ENCODE assay signal across 8 cellular contexts in the genomic region with DNA sequence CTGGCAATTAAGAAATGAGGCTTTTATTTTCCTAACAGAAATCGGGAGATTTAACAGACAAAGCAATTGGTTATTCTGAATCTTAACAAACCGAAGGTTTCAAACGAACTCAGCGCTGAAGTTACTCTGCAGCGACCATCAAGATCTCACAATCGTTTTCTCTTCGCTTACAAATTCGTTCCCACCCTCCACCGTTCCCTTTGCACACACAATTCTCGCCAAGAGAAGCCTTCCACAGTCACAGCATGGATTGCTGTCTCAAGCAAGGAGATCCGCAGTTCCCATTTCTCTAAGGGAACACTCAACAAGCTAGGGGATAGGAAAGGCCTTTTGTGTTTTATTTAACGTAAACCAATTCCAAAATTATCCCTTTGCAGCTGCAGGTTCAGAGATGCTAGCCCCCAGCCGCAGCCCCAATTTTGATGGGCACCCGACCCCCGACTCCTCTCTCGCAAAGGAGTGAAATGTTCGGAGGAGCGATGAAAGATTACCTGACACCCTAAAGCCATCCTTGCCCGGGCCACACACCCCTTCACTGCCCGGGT. TPM values are rescaled to one million over a fixed set of nuclear protein-coding genes. Genes with fewer than 3 reads are reported as not detected.
DNase-seq lines count a peak whose midpoint lies in the region; ATAC-seq lines count a peak whose summit lies in the region.

No MANE protein-coding gene starts in this region.

- no peaks in the 10 kb centered on the region for H3K27me3 Mint-ChIP-seq in activated T-cell treated with anti-CD3 and anti-CD28 coated beads, Interleukin-2, amount 50 U/mL, for 4 hours (ENCODE audit: low read depth)
- H3K27me3 Mint-ChIP-seq in T-helper 17 cell, result no peaks in the 10 kb centered on the region

- H4K8ac ChIP-seq in neuronal stem cell (ENCODE audit: low read depth, low read length), result no peak overlapping the region

- peak overlapping the region; percentile 94 for H2BK5ac ChIP-seq in neuronal stem cell (ENCODE audit: low read length)

- H4K91ac ChIP-seq in neuronal stem cell (ENCODE audit: low read depth, low read length, poor library complexity), result no peak overlapping the region

- H3K27me3 ChIP-seq in neuronal stem cell (ENCODE audit: control insufficient read depth in 3 of 3, insufficient read depth in 3 of 3, low read depth in 1 of 3, low read length in 3 of 3), result no peaks in the 10 kb centered on the region

- H3K18ac ChIP-seq in neuronal stem cell (ENCODE audit: low read length), result peak overlapping the region; percentile 100

- H2BK120ac ChIP-seq in neuronal stem cell (ENCODE audit: low read depth, low read length), result no peak overlapping the region

- H3K4me3 Mint-ChIP-seq in activated T-cell treated with anti-CD3 and anti-CD28 coated beads, Interleukin-2, amount 50 U/mL, for 4 hours, result peak overlapping the region; percentile 97
- H3K4me3 Mint-ChIP-seq in T-helper 17 cell, result peak overlapping the region; percentile 94

- peak overlapping the region; percentile 92 for H3K27ac Mint-ChIP-seq in T-helper 17 cell

- peak overlapping the region; percentile 87 for H2BK15ac ChIP-seq in neuronal stem cell (ENCODE audit: low read length)

- H3K4me1 ChIP-seq in neuronal stem cell (ENCODE audit: control insufficient read depth in 2 of 2, insufficient read depth in 1 of 2, low read depth in 1 of 2, low read length in 2 of 2), result peaks cover 7 to 10% of the 10 kb centered on the region in 2 donors

- H3K4me3 ChIP-seq in neuronal stem cell (ENCODE audit: low read length in 2 of 2), result peak overlapping the region; percentile 93 to 99

- H3K9ac ChIP-seq in neuronal stem cell (ENCODE audit: low read depth, low read length, poor library complexity), result peak overlapping the region; percentile 99

- no CpG with 5 or more reads among the region's 20 CpGs for WGBS in neuronal stem cell (ENCODE audit: extremely low coverage in 2 of 2, insufficient read length in 2 of 2, insufficient replicate concordance in 1 of 2), 2 donors

- peak overlapping the region; percentile 65 for H2AK5ac ChIP-seq in neuronal stem cell (ENCODE audit: low read depth, low read length)

- no peak for DNase-seq in activated T-cell treated with anti-CD3 and anti-CD28 coated beads, Interleukin-2, amount 50 U/mL, for 4 hours
- DNase-seq in activated T-cell treated with anti-CD3 and anti-CD28 coated beads, Interleukin-2, amount 50 U/mL, for 1 hour, result no peak
- no peak for DNase-seq in T-helper 17 cell
- peak; percentile 52 for DNase-seq in fibroblast of peridontal ligament (ENCODE audit: extremely low read depth)
- DNase-seq in neuronal stem cell (ENCODE audit: low spot score), result no peak

- H3K79me1 ChIP-seq in neuronal stem cell (ENCODE audit: low read depth, low read length), result peaks cover 5% of the 10 kb centered on the region

- no peak overlapping the region for H2BK12ac ChIP-seq in neuronal stem cell (ENCODE audit: low read length)

- peak overlapping the region; percentile 63 for H3K4me2 ChIP-seq in neuronal stem cell (ENCODE audit: insufficient read depth, low read length, poor library complexity, severe bottlenecking)

- peaks cover 0 to 10% of the 10 kb centered on the region in 2 donors for H3K36me3 ChIP-seq in neuronal stem cell (replicated peaks in 1 of 2; ENCODE audit: control insufficient read depth in 2 of 2, insufficient read depth in 2 of 2, low read length in 2 of 2)

- peak overlapping the region; percentile 93 for H2AFZ ChIP-seq in neuronal stem cell (ENCODE audit: low read length)

- no peak for ATAC-seq in activated T-cell treated with anti-CD3 and anti-CD28 coated beads, Interleukin-2, amount 50 U/mL, for 4 hours
- ATAC-seq in T-helper 17 cell, result no peak
- ATAC-seq in HG02852 (IDR thresholded peaks at IDR 0.05; ENCODE audit: unreplicated experiment), result no peak
- no peak for ATAC-seq in GM19397 (IDR thresholded peaks at IDR 0.05; ENCODE audit: unreplicated experiment)
- no peak for ATAC-seq in GM21528 (IDR thresholded peaks at IDR 0.05; ENCODE audit: low FRiP score, unreplicated experiment)

- peaks cover 34% of the 10 kb centered on the region for H3K4me1 Mint-ChIP-seq in activated T-cell treated with anti-CD3 and anti-CD28 coated beads, Interleukin-2, amount 50 U/mL, for 4 hours (ENCODE audit: low read depth)
- peaks cover 24% of the 10 kb centered on the region for H3K4me1 Mint-ChIP-seq in T-helper 17 cell

- H3K27ac ChIP-seq in neuronal stem cell (replicated peaks; ENCODE audit: low read length), result peak overlapping the region; percentile 76

- peak overlapping the region; percentile 99 for H3K14ac ChIP-seq in neuronal stem cell (ENCODE audit: low read length)

- peak overlapping the region; percentile 99 for H3K23ac ChIP-seq in neuronal stem cell (ENCODE audit: low read depth, low read length, poor library complexity)

- no peak overlapping the region for H3K4ac ChIP-seq in neuronal stem cell (ENCODE audit: low read length)

- no peaks in the 10 kb centered on the region for H3K36me3 Mint-ChIP-seq in activated T-cell treated with anti-CD3 and anti-CD28 coated beads, Interleukin-2, amount 50 U/mL, for 4 hours (ENCODE audit: insufficient read depth)
- no peaks in the 10 kb centered on the region for H3K36me3 Mint-ChIP-seq in T-helper 17 cell (ENCODE audit: low read depth)

- H3K9me3 ChIP-seq in T-helper 17 cell (ENCODE audit: control insufficient read depth, low read length, poor library complexity, severe bottlenecking) (no peaks in the 10 kb centered on the region), neuronal stem cell (replicated peaks in 1 of 2; ENCODE audit: control insufficient read depth in 2 of 2, insufficient read depth in 1 of 2, low read depth in 1 of 2, low read length in 2 of 2) (no peaks in the 10 kb centered on the region)

- no peaks in the 10 kb centered on the region for H3K9me3 Mint-ChIP-seq in activated T-cell treated with anti-CD3 and anti-CD28 coated beads, Interleukin-2, amount 50 U/mL, for 4 hours

RNA-seq across cellular contexts. Expression of gene FBXO42, which starts 0.8 kb away (rescaled TPM):
- 10 to 100 TPM; 12.4 to 14.3 (median 13.4) TPM for total RNA-seq in activated T-cell treated with anti-CD3 and anti-CD28 coated beads, Interleukin-2, amount 50 U/mL, for 4 hours
- 10 to 100 TPM; 17.4 to 20.5 TPM for total RNA-seq in T-helper 17 cell
- 11.8 TPM for polyA plus RNA-seq in neuronal stem cell (2013, experiment 1 of 2)
- polyA plus RNA-seq in neuronal stem cell (2013, experiment 2 of 2), result 10.9 TPM

RNA-seq across cellular contexts. Expression of gene SZRD1, which starts 15.5 kb away (rescaled TPM):
- 100 to 1,000 TPM; 194 to 215 (median 212) TPM for total RNA-seq in activated T-cell treated with anti-CD3 and anti-CD28 coated beads, Interleukin-2, amount 50 U/mL, for 4 hours
- total RNA-seq in T-helper 17 cell, result 100 to 1,000 TPM; 123 to 133 TPM
- 98.0 TPM for polyA plus RNA-seq in neuronal stem cell (2013, experiment 1 of 2)
- polyA plus RNA-seq in neuronal stem cell (2013, experiment 2 of 2), result 96.9 TPM
